ENCODE assay signal across 11 cellular contexts in the genomic region with DNA sequence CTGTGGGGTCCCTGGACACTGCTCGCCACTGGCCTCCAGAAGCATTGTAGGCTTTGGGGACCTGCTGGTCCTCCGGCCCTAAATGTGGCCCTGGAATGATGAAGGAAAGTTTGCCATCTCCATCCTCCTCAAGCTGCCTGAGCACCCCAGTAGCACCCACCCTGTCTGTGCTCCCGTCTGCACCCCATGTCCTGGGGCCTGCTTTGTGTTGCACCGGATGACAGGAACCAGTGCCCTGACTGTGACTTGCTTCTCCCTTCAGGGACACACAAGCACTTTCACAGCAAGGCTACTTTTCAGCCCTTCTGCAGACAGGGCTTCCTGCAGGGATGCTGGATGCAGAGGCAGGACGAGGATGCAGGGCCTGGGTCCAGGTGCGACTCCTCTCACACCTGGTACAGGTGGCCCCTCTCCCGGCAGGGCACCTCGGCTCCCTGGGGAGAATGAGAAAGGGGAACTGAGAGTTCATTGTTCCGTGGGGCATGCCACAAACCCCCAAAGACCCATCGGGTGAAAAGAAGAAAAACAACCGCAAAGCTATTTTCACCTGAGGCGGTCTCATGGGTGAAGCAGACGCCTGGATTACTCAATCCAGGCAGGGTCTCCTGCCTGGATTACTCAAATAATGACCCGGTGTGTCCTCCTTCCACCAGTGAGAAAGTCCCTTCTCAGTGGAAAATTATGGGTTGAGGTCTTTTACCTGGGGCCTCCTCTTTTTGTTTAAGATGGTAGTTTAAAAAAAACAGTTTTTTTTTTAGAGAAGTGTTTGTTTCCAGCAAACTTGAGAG.
DNase-seq lines count a peak whose midpoint lies in the region; ATAC-seq lines count a peak whose summit lies in the region.
"Had no signal": no experiment of that assay in that cellular context is flagged by ENCODE, and none has a peak within 500 bp of the region (broad histone marks: within the 10 kb centered on the region; RNA-seq: fewer than 3 reads in every experiment).

No MANE protein-coding gene starts in this region.

- H3K4me3 Mint-ChIP-seq in activated naive CD8-positive, alpha-beta T cell treated with anti-CD3 and anti-CD28 coated beads, Interleukin-2, amount 50 U/mL, for 24 hours = no peak overlapping the region
- no peak overlapping the region for H3K4me3 Mint-ChIP-seq in activated naive CD8-positive, alpha-beta T cell treated with anti-CD3 and anti-CD28 coated beads for 36 hours
- H3K4me3 Mint-ChIP-seq in stimulated activated memory B cell treated with anti-CD40 and anti-IgM and Interleukin-4, amounts not matched to agents 10 μg/mL and 1 μg/mL and 100 μg/mL, for 72 hours = peak overlapping the region; percentile 45
- no peak overlapping the region for H3K4me3 Mint-ChIP-seq in activated CD4-positive, alpha-beta T cell treated with anti-CD3 and anti-CD28 coated beads for 36 hours
- no peak overlapping the region for H3K4me3 Mint-ChIP-seq in CD4-positive, alpha-beta memory T cell
- H3K4me3 Mint-ChIP-seq: neural crest cell had no signal

- ATAC-seq in activated naive CD8-positive, alpha-beta T cell treated with anti-CD3 and anti-CD28 coated beads, Interleukin-2, amount 50 U/mL, for 24 hours = no peak
- ATAC-seq in HG02610 (IDR thresholded peaks at IDR 0.05; ENCODE audit: unreplicated experiment) = peak; percentile 69
- peak; percentile 76 for ATAC-seq in HG03565 (IDR thresholded peaks at IDR 0.05; ENCODE audit: unreplicated experiment)
- ATAC-seq in stimulated activated memory B cell treated with anti-CD40 and anti-IgM and Interleukin-4, amounts not matched to agents 10 μg/mL and 1 μg/mL and 100 μg/mL, for 72 hours = peak; percentile 91
- no peak for ATAC-seq in activated CD4-positive, alpha-beta T cell treated with anti-CD3 and anti-CD28 coated beads for 36 hours
- ATAC-seq: Right ventricle myocardium inferior had no signal

- peaks cover 28% of the 10 kb centered on the region for H3K4me1 Mint-ChIP-seq in activated naive CD8-positive, alpha-beta T cell treated with anti-CD3 and anti-CD28 coated beads, Interleukin-2, amount 50 U/mL, for 24 hours
- H3K4me1 Mint-ChIP-seq in activated naive CD8-positive, alpha-beta T cell treated with anti-CD3 and anti-CD28 coated beads for 36 hours = no peaks in the 10 kb centered on the region
- peaks cover 80% of the 10 kb centered on the region for H3K4me1 Mint-ChIP-seq in stimulated activated memory B cell treated with anti-CD40 and anti-IgM and Interleukin-4, amounts not matched to agents 10 μg/mL and 1 μg/mL and 100 μg/mL, for 72 hours
- no peaks in the 10 kb centered on the region for H3K4me1 Mint-ChIP-seq in activated CD4-positive, alpha-beta T cell treated with anti-CD3 and anti-CD28 coated beads for 36 hours
- peaks cover 0 to 3% (median under 1%) of the 10 kb centered on the region in 4 donors for H3K4me1 Mint-ChIP-seq in CD4-positive, alpha-beta memory T cell
- H3K4me1 Mint-ChIP-seq: neural crest cell had no signal

- H3K36me3 Mint-ChIP-seq in activated naive CD8-positive, alpha-beta T cell treated with anti-CD3 and anti-CD28 coated beads, Interleukin-2, amount 50 U/mL, for 24 hours (ENCODE audit: low read depth) = no peaks in the 10 kb centered on the region
- no peaks in the 10 kb centered on the region for H3K36me3 Mint-ChIP-seq in activated naive CD8-positive, alpha-beta T cell treated with anti-CD3 and anti-CD28 coated beads for 36 hours
- H3K36me3 Mint-ChIP-seq in stimulated activated memory B cell treated with anti-CD40 and anti-IgM and Interleukin-4, amounts not matched to agents 10 μg/mL and 1 μg/mL and 100 μg/mL, for 72 hours = no peaks in the 10 kb centered on the region
- H3K36me3 Mint-ChIP-seq in activated CD4-positive, alpha-beta T cell treated with anti-CD3 and anti-CD28 coated beads for 36 hours (ENCODE audit: low read depth) = no peaks in the 10 kb centered on the region
- H3K36me3 Mint-ChIP-seq in CD4-positive, alpha-beta memory T cell = no peaks in the 10 kb centered on the region

- H3K27me3 ChIP-seq in CD4-positive, alpha-beta memory T cell (ENCODE audit: insufficient read depth, low read length) = no peaks in the 10 kb centered on the region

- peak overlapping the region; percentile 11 for H3K27ac Mint-ChIP-seq in activated naive CD8-positive, alpha-beta T cell treated with anti-CD3 and anti-CD28 coated beads, Interleukin-2, amount 50 U/mL, for 24 hours
- no peak overlapping the region for H3K27ac Mint-ChIP-seq in activated naive CD8-positive, alpha-beta T cell treated with anti-CD3 and anti-CD28 coated beads for 36 hours
- peak overlapping the region; percentile 8 for H3K27ac Mint-ChIP-seq in stimulated activated memory B cell treated with anti-CD40 and anti-IgM and Interleukin-4, amounts not matched to agents 10 μg/mL and 1 μg/mL and 100 μg/mL, for 72 hours
- H3K27ac Mint-ChIP-seq in activated CD4-positive, alpha-beta T cell treated with anti-CD3 and anti-CD28 coated beads for 36 hours = no peak overlapping the region
- H3K27ac Mint-ChIP-seq in CD4-positive, alpha-beta memory T cell = no peak overlapping the region

- H3K9me3 Mint-ChIP-seq in activated naive CD8-positive, alpha-beta T cell treated with anti-CD3 and anti-CD28 coated beads, Interleukin-2, amount 50 U/mL, for 24 hours = no peaks in the 10 kb centered on the region
- no peaks in the 10 kb centered on the region for H3K9me3 Mint-ChIP-seq in activated naive CD8-positive, alpha-beta T cell treated with anti-CD3 and anti-CD28 coated beads for 36 hours
- H3K9me3 Mint-ChIP-seq in stimulated activated memory B cell treated with anti-CD40 and anti-IgM and Interleukin-4, amounts not matched to agents 10 μg/mL and 1 μg/mL and 100 μg/mL, for 72 hours = peaks cover 7% of the 10 kb centered on the region
- H3K9me3 Mint-ChIP-seq in activated CD4-positive, alpha-beta T cell treated with anti-CD3 and anti-CD28 coated beads for 36 hours (ENCODE audit: low read depth) = no peaks in the 10 kb centered on the region
- H3K9me3 Mint-ChIP-seq in CD4-positive, alpha-beta memory T cell = no peaks in the 10 kb centered on the region
- H3K9me3 Mint-ChIP-seq: neural crest cell had no signal

- intact Hi-C loops in activated CD4-positive, alpha-beta T cell treated with anti-CD3 and anti-CD28 coated beads for 36 hours (cut with DNase I, micrococcal nuclease) = loop anchor here in 1 of 2 experiments (10.0 kb wide), 1 partner anchor 523 kb away; no protein-coding TSS in a partner anchor
- intact Hi-C loops in CD4-positive, alpha-beta memory T cell (cut with micrococcal nuclease) = no loop called here

- H3K9me3 ChIP-seq in CD4-positive, alpha-beta memory T cell (ENCODE audit: control insufficient read depth in 1 of 2, low read length in 2 of 2) = no peaks in the 10 kb centered on the region

- peaks cover 7% of the 10 kb centered on the region for H3K27me3 Mint-ChIP-seq in activated naive CD8-positive, alpha-beta T cell treated with anti-CD3 and anti-CD28 coated beads, Interleukin-2, amount 50 U/mL, for 24 hours
- peaks cover 3% of the 10 kb centered on the region for H3K27me3 Mint-ChIP-seq in activated naive CD8-positive, alpha-beta T cell treated with anti-CD3 and anti-CD28 coated beads for 36 hours
- H3K27me3 Mint-ChIP-seq in stimulated activated memory B cell treated with anti-CD40 and anti-IgM and Interleukin-4, amounts not matched to agents 10 μg/mL and 1 μg/mL and 100 μg/mL, for 72 hours = no peaks in the 10 kb centered on the region
- peaks cover 3% of the 10 kb centered on the region for H3K27me3 Mint-ChIP-seq in activated CD4-positive, alpha-beta T cell treated with anti-CD3 and anti-CD28 coated beads for 36 hours
- peaks cover 2 to 17% of the 10 kb centered on the region in 2 donors for H3K27me3 Mint-ChIP-seq in CD4-positive, alpha-beta memory T cell

- CTCF ChIA-PET in activated CD4-positive, alpha-beta T cell treated with anti-CD3 and anti-CD28 coated beads for 36 hours (lab: Charles Lee) = interaction anchor here (1.1 to 1.9 kb wide), 4 partner anchors 15 to 691 kb away, joined by 3 to 10 read pairs (median 3); no protein-coding TSS in a partner anchor
- CTCF ChIA-PET in CD4-positive, alpha-beta memory T cell (lab: Charles Lee; ENCODE audit: partially characterized antibody) = interaction anchor here (1.2 to 1.5 kb wide), 5 partner anchors 10 to 690 kb away, joined by 3 to 7 read pairs (median 4); no protein-coding TSS in a partner anchor

- POLR2A ChIA-PET in activated CD4-positive, alpha-beta T cell treated with anti-CD3 and anti-CD28 coated beads for 36 hours (lab: Charles Lee) = no interaction called here
- POLR2A ChIA-PET in CD4-positive, alpha-beta memory T cell (lab: Charles Lee; ENCODE audit: partially characterized antibody) = no interaction called here

- H3K4me3 ChIP-seq in CD4-positive, alpha-beta memory T cell (ENCODE audit: low read length in 2 of 2) = no peak overlapping the region

- H3K4me1 ChIP-seq in CD4-positive, alpha-beta memory T cell (ENCODE audit: insufficient read depth, low read length) = no peaks in the 10 kb centered on the region

- no peak overlapping the region for H3K27ac ChIP-seq in CD4-positive, alpha-beta memory T cell (ENCODE audit: low read depth, low read length)

- DNase-seq in activated naive CD8-positive, alpha-beta T cell treated with anti-CD3 and anti-CD28 coated beads, Interleukin-2, amount 50 U/mL, for 24 hours = peak; percentile 38
- no peak for DNase-seq in activated naive CD8-positive, alpha-beta T cell treated with anti-CD3 and anti-CD28 coated beads for 36 hours
- DNase-seq in LoVo (ENCODE audit: low spot score) = no peak
- no peak for DNase-seq in activated CD4-positive, alpha-beta T cell treated with anti-CD3 and anti-CD28 coated beads for 36 hours
- no peak for DNase-seq in CD4-positive, alpha-beta memory T cell
- DNase-seq: KBM-7 had no signal

- H3K36me3 ChIP-seq in CD4-positive, alpha-beta memory T cell (ENCODE audit: insufficient read depth, low read length) = no peaks in the 10 kb centered on the region

Comparison
In these comparisons a context has a peak if more than half of its experiments do, and no peak if none do; other contexts are left out.
1. H3K27ac Mint-ChIP-seq: peak in activated naive CD8-positive, alpha-beta T cell treated with anti-CD3 and anti-CD28 coated beads, Interleukin-2, amount 50 U/mL, for 24 hours (single experiment) and stimulated activated memory B cell treated with anti-CD40 and anti-IgM and Interleukin-4, amounts not matched to agents 10 μg/mL and 1 μg/mL and 100 μg/mL, for 72 hours (single experiment); none in activated naive CD8-positive, alpha-beta T cell treated with anti-CD3 and anti-CD28 coated beads for 36 hours (single experiment), activated CD4-positive, alpha-beta T cell treated with anti-CD3 and anti-CD28 coated beads for 36 hours (single experiment) and CD4-positive, alpha-beta memory T cell (0 of 7).
2. ATAC-seq: peak in HG02610 (single experiment), HG03565 (single experiment) and stimulated activated memory B cell treated with anti-CD40 and anti-IgM and Interleukin-4, amounts not matched to agents 10 μg/mL and 1 μg/mL and 100 μg/mL, for 72 hours (single experiment); none in activated naive CD8-positive, alpha-beta T cell treated with anti-CD3 and anti-CD28 coated beads, Interleukin-2, amount 50 U/mL, for 24 hours (single experiment) and activated CD4-positive, alpha-beta T cell treated with anti-CD3 and anti-CD28 coated beads for 36 hours (single experiment).